ENCODE assay signal across 8 cellular contexts in the genomic region with DNA sequence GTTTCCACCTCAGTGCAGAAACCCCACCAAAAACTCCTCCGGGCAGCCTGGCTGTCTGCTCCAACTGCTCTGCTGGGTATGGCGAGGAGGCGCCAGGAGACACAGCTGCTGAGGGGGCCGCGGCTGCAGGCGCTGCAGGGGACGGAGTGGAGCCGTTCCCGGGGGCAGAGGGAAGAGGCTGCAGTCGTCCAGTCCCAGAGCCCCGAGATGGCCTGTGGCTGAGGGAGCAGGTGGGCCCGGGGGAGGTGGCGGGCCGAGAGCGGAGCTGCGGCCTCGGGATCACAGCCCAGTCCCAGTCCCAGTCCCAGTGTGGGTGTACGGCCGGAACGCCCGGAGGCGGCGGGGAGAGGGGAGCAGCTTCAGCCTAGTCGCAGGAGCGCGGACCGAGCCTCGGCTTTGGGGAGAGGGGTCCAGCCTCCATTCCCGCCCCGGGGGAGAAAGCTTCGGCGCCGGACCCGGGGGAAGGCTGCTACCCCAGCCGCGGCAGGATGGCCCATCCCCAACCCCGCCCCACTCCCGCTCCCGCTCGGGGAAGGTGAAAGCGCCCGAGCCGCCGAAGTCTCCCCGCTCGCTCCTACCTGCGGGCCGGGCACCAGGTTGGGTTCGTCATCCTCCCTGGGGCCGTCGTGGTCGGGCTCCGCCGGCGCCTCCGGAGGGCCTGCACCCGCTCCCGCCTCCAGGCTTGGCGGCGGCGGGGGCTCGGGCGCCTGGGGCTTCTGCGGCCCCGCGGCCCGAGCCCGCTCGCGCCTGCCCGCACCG. TPM values are rescaled to one million over a fixed set of nuclear protein-coding genes. Genes with fewer than 3 reads are reported as not detected.
DNase-seq lines count a peak whose midpoint lies in the region; ATAC-seq and TF ChIP-seq lines count a peak whose summit lies in the region.

No MANE protein-coding gene starts in this region.

- H3K27me3 ChIP-seq in BE2C: no peaks in the 10 kb centered on the region
- no peaks in the 10 kb centered on the region for H3K27me3 ChIP-seq in lower lobe of right lung (ENCODE audit: low read depth)

- H3K36me3 Mint-ChIP-seq in activated B cell treated with CpG ODN at 0.5 μM for 24 hours (ENCODE audit: low read depth): peaks cover 13% of the 10 kb centered on the region
- peaks cover 25% of the 10 kb centered on the region for H3K36me3 Mint-ChIP-seq in dendritic cell treated with granulocyte-macrophage colony-stimulating factor and Interleukin-4, amounts not matched to agents 40 ng/mL and 50 ng/mL, for 4 days (ENCODE audit: low read depth)

- H3K27ac Mint-ChIP-seq in activated B cell treated with CpG ODN at 0.5 μM for 24 hours: no peak overlapping the region
- H3K27ac Mint-ChIP-seq in dendritic cell treated with granulocyte-macrophage colony-stimulating factor and Interleukin-4, amounts not matched to agents 40 ng/mL and 50 ng/mL, for 4 days: peak overlapping the region; percentile 56

- CTCF ChIA-PET in activated B cell treated with CpG ODN at 0.5 μM for 24 hours (lab: Charles Lee): no interaction called here

- POLR2A ChIA-PET in activated B cell treated with CpG ODN at 0.5 μM for 24 hours (lab: Charles Lee): no interaction called here

- H3K4me1 ChIP-seq in BE2C (no peaks in the 10 kb centered on the region), lower lobe of right lung (peaks cover 39% of the 10 kb centered on the region)

- H3K4me1 Mint-ChIP-seq in activated B cell treated with CpG ODN at 0.5 μM for 24 hours: peaks cover 30% of the 10 kb centered on the region
- peaks cover 33% of the 10 kb centered on the region for H3K4me1 Mint-ChIP-seq in dendritic cell treated with granulocyte-macrophage colony-stimulating factor and Interleukin-4, amounts not matched to agents 40 ng/mL and 50 ng/mL, for 4 days (ENCODE audit: low read depth)

- peak; percentile 33 for ATAC-seq in HG03342 (IDR thresholded peaks at IDR 0.05; ENCODE audit: unreplicated experiment)
- ATAC-seq in activated B cell treated with CpG ODN at 0.5 μM for 24 hours (ENCODE audit: low read depth): peak; percentile 36
- peak; percentile 63 to 68 for ATAC-seq in lower lobe of right lung

- H3K4me3 Mint-ChIP-seq in activated B cell treated with CpG ODN at 0.5 μM for 24 hours: peak overlapping the region; percentile 65
- peak overlapping the region; percentile 81 for H3K4me3 Mint-ChIP-seq in dendritic cell treated with granulocyte-macrophage colony-stimulating factor and Interleukin-4, amounts not matched to agents 40 ng/mL and 50 ng/mL, for 4 days

- peak overlapping the region; percentile 85 for H3K4me3 ChIP-seq in BE2C (ENCODE audit: low read depth, low read length)
- peak overlapping the region; percentile 96 for H3K4me3 ChIP-seq in lower lobe of right lung

- peak; percentile 42 for DNase-seq in BE2C
- DNase-seq in GM19240 (ENCODE audit: insufficient read length, low spot score): peak; percentile 59
- DNase-seq in activated B cell treated with CpG ODN at 0.5 μM for 24 hours: no peak
- DNase-seq in lower lobe of right lung: peak; percentile 69
- peak; percentile 27 for DNase-seq in stimulated activated CD8-positive, alpha-beta memory T cell treated with anti-CD3 and anti-CD28 coated beads, Interleukin-12 subunit alpha, Interleukin-12 subunit beta, amount 100 ng/mL, for 4 hours (ENCODE audit: low read depth)
- no peak for DNase-seq in LoVo (ENCODE audit: low spot score)

- H3K9me3 ChIP-seq in BE2C: no peaks in the 10 kb centered on the region
- H3K9me3 ChIP-seq in lower lobe of right lung: no peaks in the 10 kb centered on the region

- H3K27me3 Mint-ChIP-seq in activated B cell treated with CpG ODN at 0.5 μM for 24 hours: no peaks in the 10 kb centered on the region
- H3K27me3 Mint-ChIP-seq in dendritic cell treated with granulocyte-macrophage colony-stimulating factor and Interleukin-4, amounts not matched to agents 40 ng/mL and 50 ng/mL, for 4 days: peaks cover 2% of the 10 kb centered on the region

- intact Hi-C loops in activated B cell treated with CpG ODN at 0.5 μM for 24 hours (cut with micrococcal nuclease) (loop anchor here (1.0 to 2.0 kb wide), 4 partner anchors 37 to 57 kb away; a partner anchor contains a TSS), lower lobe of right lung (cut with DNase I) (no loop called here)
- intact Hi-C loops in dendritic cell treated with granulocyte-macrophage colony-stimulating factor and Interleukin-4, amounts not matched to agents 40 ng/mL and 50 ng/mL, for 4 days (cut with micrococcal nuclease): loop anchor here (1.0 to 5.0 kb wide), 2 partner anchors 37 to 43 kb away; no protein-coding TSS in a partner anchor

- TF ChIP-seq CTCF in BE2C (IDR thresholded peaks at IDR 0.05; ENCODE audit: low read depth, low read length) (no peak), activated B cell treated with CpG ODN at 0.5 μM for 24 hours (IDR thresholded peaks at IDR 0.05) (no peak), lower lobe of right lung (IDR thresholded peaks at IDR 0.05) (no peak)

- no peaks in the 10 kb centered on the region for H3K9me3 Mint-ChIP-seq in activated B cell treated with CpG ODN at 0.5 μM for 24 hours
- H3K9me3 Mint-ChIP-seq in dendritic cell treated with granulocyte-macrophage colony-stimulating factor and Interleukin-4, amounts not matched to agents 40 ng/mL and 50 ng/mL, for 4 days: no peaks in the 10 kb centered on the region

- peaks cover 4% of the 10 kb centered on the region for H3K36me3 ChIP-seq in BE2C
- peaks cover 18% of the 10 kb centered on the region for H3K36me3 ChIP-seq in lower lobe of right lung

- peak overlapping the region; percentile 84 for H3K27ac ChIP-seq in lower lobe of right lung

RNA-seq across cellular contexts. Expression of a gene that starts 0.5 kb away (rescaled TPM):
- 261 TPM for polyA plus RNA-seq in BE2C (2012; ENCODE audit: insufficient read depth, insufficient read length, low read depth)
- total RNA-seq in activated B cell treated with CpG ODN at 0.5 μM for 24 hours: 108 and 121 TPM in 2 replicates
- 89.1 TPM for total RNA-seq in lower lobe of right lung

RNA-seq across cellular contexts. Expression of a gene that starts 37.1 kb away (rescaled TPM):
- 914 TPM for polyA plus RNA-seq in BE2C (2012; ENCODE audit: insufficient read depth, insufficient read length, low read depth)
- total RNA-seq in activated B cell treated with CpG ODN at 0.5 μM for 24 hours (128 and 144 TPM in 2 replicates), lower lobe of right lung (69.4 TPM)

RNA-seq across cellular contexts. Expression of a gene that starts 38.2 kb away (rescaled TPM):
- polyA plus RNA-seq in BE2C (2012; ENCODE audit: insufficient read depth, insufficient read length, low read depth): 482 TPM
- total RNA-seq in activated B cell treated with CpG ODN at 0.5 μM for 24 hours: 78.4 and 82.2 TPM in 2 replicates
- total RNA-seq in lower lobe of right lung: 132 TPM

RNA-seq across cellular contexts. Expression of a gene that starts 44.2 kb away (rescaled TPM):
- 33.9 TPM for polyA plus RNA-seq in BE2C (2012; ENCODE audit: insufficient read depth, insufficient read length, low read depth)
- total RNA-seq in activated B cell treated with CpG ODN at 0.5 μM for 24 hours: 82.5 and 88.5 TPM in 2 replicates
- 76.5 TPM for total RNA-seq in lower lobe of right lung

RNA-seq across cellular contexts. Expression of a gene that starts 46.1 kb away (rescaled TPM):
- 38.7 TPM for polyA plus RNA-seq in BE2C (2012; ENCODE audit: insufficient read depth, insufficient read length, low read depth)
- total RNA-seq in activated B cell treated with CpG ODN at 0.5 μM for 24 hours (36.3 and 42.3 TPM in 2 replicates), lower lobe of right lung (22.4 TPM)

Comparison
In these comparisons a context has a peak if more than half of its experiments do, and no peak if none do; other contexts are left out.
1. DNase-seq: peak in BE2C (single experiment), GM19240 (single experiment), lower lobe of right lung (single experiment) and stimulated activated CD8-positive, alpha-beta memory T cell treated with anti-CD3 and anti-CD28 coated beads, Interleukin-12 subunit alpha, Interleukin-12 subunit beta, amount 100 ng/mL, for 4 hours (single experiment); none in activated B cell treated with CpG ODN at 0.5 μM for 24 hours (single experiment) and LoVo (single experiment).
2. Peak in every context shown above with its lines, with median percentiles within 50 percentile points of each other: ATAC-seq.